Comparison of ENCODE assay signal across 8 cellular contexts in the genomic region with DNA sequence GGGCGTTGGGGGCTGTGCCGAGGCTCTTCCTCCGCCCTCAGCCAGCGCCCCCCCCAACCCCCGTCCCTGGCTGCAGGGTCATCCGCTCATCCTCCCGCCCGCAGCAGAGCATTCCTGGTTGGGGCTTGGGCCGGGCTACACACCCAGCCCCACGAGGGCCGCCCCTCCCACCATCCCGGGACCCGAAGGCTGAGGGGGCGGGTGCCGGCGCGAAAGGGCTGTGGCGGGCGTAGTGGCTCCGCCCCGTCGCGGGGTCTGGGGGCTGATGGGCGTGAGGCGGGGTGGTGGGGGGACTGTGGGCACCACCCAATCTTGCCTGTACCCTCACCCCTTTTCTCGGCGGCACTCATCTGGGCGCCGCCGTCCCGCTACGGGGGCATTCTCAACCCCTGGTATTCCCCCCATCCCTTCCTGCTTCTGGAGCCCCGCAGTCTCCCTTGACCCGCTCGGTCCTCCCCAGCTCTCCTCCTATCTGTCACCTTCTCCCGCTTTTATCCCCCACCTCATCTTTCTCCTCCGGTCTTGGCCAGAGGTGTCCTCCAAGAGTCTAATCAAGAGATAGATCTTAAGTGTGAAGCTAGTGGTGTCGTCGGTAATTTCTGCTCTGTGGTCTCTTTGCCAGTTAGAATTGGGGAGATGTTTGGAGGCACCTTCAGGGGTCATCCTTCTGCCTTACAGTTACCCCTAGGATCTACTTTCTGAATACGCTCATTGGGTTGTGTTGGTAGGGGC. TPM values are rescaled to one million over a fixed set of nuclear protein-coding genes. Genes with fewer than 3 reads are reported as not detected.
DNase-seq lines count a peak whose midpoint lies in the region; ATAC-seq, FAIRE-seq and TF ChIP-seq lines count a peak whose summit lies in the region.

No MANE protein-coding gene starts in this region.

- TF ChIP-seq CTCF in pancreas (IDR thresholded peaks at IDR 0.05) = peak in 1 of 4 donors; percentile 1

- H3K4me3 Mint-ChIP-seq in activated T-helper 2 cell treated with anti-CD3 and anti-CD28 coated beads, Interferon-gamma antibody, Interleukin-2, Interleukin-4, amounts not matched to agents 10 μg/mL and 5 μg/mL and 100 μg/mL, durations not matched to agents 14 hours and 24 hours and 36 hours (ENCODE audit: low read depth) = peak overlapping the region; percentile 86

- H3K27ac ChIP-seq in pancreas = peak overlapping the region; percentile 96 to 99 (median 97)

- intact Hi-C loops in Right ventricle myocardium inferior (cut with DNase I) = loop anchor here (5.0 kb wide), 1 partner anchor 38 kb away; no protein-coding TSS in a partner anchor
- intact Hi-C loops in cardiac septum (cut with DNase I) = loop anchor here (2.0 to 5.0 kb wide), 2 partner anchors 38 to 940 kb away; partner anchors contain the start of gene MAN2A1
- intact Hi-C loops in activated T-helper 2 cell treated with anti-CD3 and anti-CD28 coated beads, Interferon-gamma antibody, Interleukin-2, Interleukin-4, amounts not matched to agents 10 μg/mL and 5 μg/mL and 100 μg/mL, durations not matched to agents 14 hours and 24 hours and 36 hours (cut with micrococcal nuclease) = loop anchor here (2.0 to 5.0 kb wide), 4 partner anchors 67 to 942 kb away; partner anchors contain the start of gene FBXL17
- intact Hi-C loops in Right ventricle myocardium superior (cut with DNase I) = no loop called here
- intact Hi-C loops in pancreas (cut with DNase I) = no loop called here

- peak overlapping the region; percentile 50 for H3K27ac Mint-ChIP-seq in activated T-helper 2 cell treated with anti-CD3 and anti-CD28 coated beads, Interferon-gamma antibody, Interleukin-2, Interleukin-4, amounts not matched to agents 10 μg/mL and 5 μg/mL and 100 μg/mL, durations not matched to agents 14 hours and 24 hours and 36 hours

- peaks cover 25% of the 10 kb centered on the region for H3K27me3 Mint-ChIP-seq in activated T-helper 2 cell treated with anti-CD3 and anti-CD28 coated beads, Interferon-gamma antibody, Interleukin-2, Interleukin-4, amounts not matched to agents 10 μg/mL and 5 μg/mL and 100 μg/mL, durations not matched to agents 14 hours and 24 hours and 36 hours (ENCODE audit: low read depth)

- DNase-seq in Right ventricle myocardium inferior (ENCODE audit: missing footprints) (no peak), cardiac septum (ENCODE audit: low spot score) (no peak), MG63 (peak; percentile 94), Right ventricle myocardium superior (peak; percentile 77), pancreas (peak in 3 of 6 donors; percentile 60 to 82 (median 79)), ecto neural progenitor cell (ENCODE audit: low spot score) (no peak)
- no peak for DNase-seq in activated T-helper 2 cell treated with anti-CD3 and anti-CD28 coated beads, Interferon-gamma antibody, Interleukin-2, Interleukin-4, amounts not matched to agents 10 μg/mL and 5 μg/mL and 100 μg/mL, durations not matched to agents 14 hours and 24 hours and 36 hours (ENCODE audit: low spot score)

- no peaks in the 10 kb centered on the region for H3K9me3 Mint-ChIP-seq in activated T-helper 2 cell treated with anti-CD3 and anti-CD28 coated beads, Interferon-gamma antibody, Interleukin-2, Interleukin-4, amounts not matched to agents 10 μg/mL and 5 μg/mL and 100 μg/mL, durations not matched to agents 14 hours and 24 hours and 36 hours

- no peaks in the 10 kb centered on the region for H3K36me3 ChIP-seq in MG63
- H3K36me3 ChIP-seq in pancreas = no peaks in the 10 kb centered on the region

- peaks cover 0 to 5% (median 0%) of the 10 kb centered on the region in 3 donors for H3K4me1 ChIP-seq in pancreas

- H3K9me3 ChIP-seq in MG63 = no peaks in the 10 kb centered on the region
- H3K9me3 ChIP-seq in pancreas = no peaks in the 10 kb centered on the region

- H3K4me3 ChIP-seq in MG63 (peak overlapping the region; percentile 81), pancreas (peak overlapping the region; percentile 80 to 97 (median 94))

- H3K4me1 Mint-ChIP-seq in activated T-helper 2 cell treated with anti-CD3 and anti-CD28 coated beads, Interferon-gamma antibody, Interleukin-2, Interleukin-4, amounts not matched to agents 10 μg/mL and 5 μg/mL and 100 μg/mL, durations not matched to agents 14 hours and 24 hours and 36 hours (ENCODE audit: low read depth) = peaks cover 20% of the 10 kb centered on the region

- ATAC-seq in Right ventricle myocardium inferior (peak; percentile 50), HG02571 (IDR thresholded peaks at IDR 0.05; ENCODE audit: unreplicated experiment) (peak; percentile 35), Right ventricle myocardium superior (ENCODE audit: poor library complexity) (peak; percentile 55), pancreas (peak; percentile 25 to 45 (median 42))

- no peaks in the 10 kb centered on the region for H3K36me3 Mint-ChIP-seq in activated T-helper 2 cell treated with anti-CD3 and anti-CD28 coated beads, Interferon-gamma antibody, Interleukin-2, Interleukin-4, amounts not matched to agents 10 μg/mL and 5 μg/mL and 100 μg/mL, durations not matched to agents 14 hours and 24 hours and 36 hours (ENCODE audit: low read depth)

- FAIRE-seq in pancreas (lab: Jason Lieb, UNC) = no peak

- H3K27me3 ChIP-seq in MG63 (no peaks in the 10 kb centered on the region), pancreas (no peaks in the 10 kb centered on the region)

- 1 to 3% methylated on average over 27 to 39 of the region's 40 CpGs for WGBS in pancreas, 2 donors

RNA-seq across cellular contexts. Expression of gene FER, which starts 1.6 kb away (rescaled TPM):
- total RNA-seq in Right ventricle myocardium inferior (11.8 TPM), cardiac septum (20.0 TPM), Right ventricle myocardium superior (12.8 TPM), pancreas (10 to 100 TPM in 1 of 6 donors, 1 to 10 TPM in 5; 5.1 to 15.3 (median 6.8) TPM)
- 5.9 and 9.9 TPM in 2 replicates for total RNA-seq in MG63 (2014; rRNA removed; shearing (Covaris generic); ENCODE audit: low replicate concordance)
- total RNA-seq in activated T-helper 2 cell treated with anti-CD3 and anti-CD28 coated beads, Interferon-gamma antibody, Interleukin-2, Interleukin-4, amounts not matched to agents 10 μg/mL and 5 μg/mL and 100 μg/mL, durations not matched to agents 14 hours and 24 hours and 36 hours = 7.0 and 7.3 TPM in 2 replicates
- 1 to 10 TPM; 1.4 to 1.6 TPM for polyA plus RNA-seq in pancreas

Comparison
In these comparisons a context has a peak if more than half of its experiments do, and no peak if none do; other contexts are left out.
1. DNase-seq: peak in MG63 (single experiment) and Right ventricle myocardium superior (single experiment); none in Right ventricle myocardium inferior (single experiment), cardiac septum (single experiment), activated T-helper 2 cell treated with anti-CD3 and anti-CD28 coated beads, Interferon-gamma antibody, Interleukin-2, Interleukin-4, amounts not matched to agents 10 μg/mL and 5 μg/mL and 100 μg/mL, durations not matched to agents 14 hours and 24 hours and 36 hours (single experiment) and ecto neural progenitor cell (single experiment).
2. intact Hi-C loops: an anchor here in Right ventricle myocardium inferior (5.0 kb wide), cardiac septum (2.0 to 5.0 kb wide) and activated T-helper 2 cell treated with anti-CD3 and anti-CD28 coated beads, Interferon-gamma antibody, Interleukin-2, Interleukin-4, amounts not matched to agents 10 μg/mL and 5 μg/mL and 100 μg/mL, durations not matched to agents 14 hours and 24 hours and 36 hours (2.0 to 5.0 kb wide); none called in Right ventricle myocardium superior and pancreas.
3. Peak in every context shown above with its lines, with median percentiles within 50 percentile points of each other: ATAC-seq.